Comparison of ENCODE assay signal across 22 cellular contexts in genomic region chr9:135339378-135339973, GRCh38.
DNase-seq lines count a peak whose midpoint lies in the region; ATAC-seq and TF ChIP-seq lines count a peak whose summit lies in the region.
"Had no signal": no experiment of that assay in that cellular context is flagged by ENCODE, and none has a peak within 500 bp of the region (broad histone marks: within the 10 kb centered on the region; RNA-seq: fewer than 3 reads in every experiment).

No MANE protein-coding gene starts in this region.

- H3K4me1 ChIP-seq in HUES48 (ENCODE audit: control insufficient read depth, insufficient read depth, low read length) (peaks cover 22% of the 10 kb centered on the region), iPS-15b (ENCODE audit: control insufficient read depth, insufficient read depth, low read length) (peaks cover 18% of the 10 kb centered on the region), suprapubic skin (no peaks in the 10 kb centered on the region), tibial nerve (peaks cover 0 to 30% (median 0%) of the 10 kb centered on the region in 4 donors)
- H3K4me1 ChIP-seq: prostate gland, uterus had no signal

- peak; percentile 11 for DNase-seq in activated naive CD8-positive, alpha-beta T cell treated with anti-CD3 and anti-CD28 coated beads, Interleukin-2, amount 10 ng/mL, durations not matched to agents 7 days and 5 days
- DNase-seq in activated naive CD8-positive, alpha-beta T cell treated with anti-CD3 and anti-CD28 coated beads for 36 hours, result no peak
- peak; percentile 49 to 60 for DNase-seq in suprapubic skin (ENCODE audit: low spot score in 2 of 2)
- no peak for DNase-seq in tibial nerve (ENCODE audit: low spot score in 2 of 2)
- DNase-seq in superior temporal gyrus (ENCODE audit: extremely low spot score), result no peak
- DNase-seq: activated CD4-positive, alpha-beta T cell treated with anti-CD3 and anti-CD28 coated beads, Interleukin-2, amount 50 U/mL, for 1 hour; CD4-positive, alpha-beta memory T cell; Kasumi-1; mesenchymal stem cell; NCI-H1092; NCI-H2081; stimulated activated CD4-positive, alpha-beta T cell treated with anti-CD3 and anti-CD28 coated beads, Interleukin-4, amount 100 ng/mL, for 24 hours; stomach; SW 1271 had no signal

- H3K4me3 Mint-ChIP-seq in activated naive CD8-positive, alpha-beta T cell treated with anti-CD3 and anti-CD28 coated beads, Interleukin-2, amount 10 ng/mL, durations not matched to agents 7 days and 5 days, result no peak overlapping the region
- H3K4me3 Mint-ChIP-seq in activated naive CD8-positive, alpha-beta T cell treated with anti-CD3 and anti-CD28 coated beads for 36 hours, result no peak overlapping the region
- H3K4me3 Mint-ChIP-seq: CD4-positive, alpha-beta memory T cell; nephron had no signal

- no peaks in the 10 kb centered on the region for H3K9me3 ChIP-seq in HUES48 (ENCODE audit: control insufficient read depth, insufficient read depth, low read length)
- no peaks in the 10 kb centered on the region for H3K9me3 ChIP-seq in iPS-15b (ENCODE audit: control insufficient read depth, insufficient read depth, low read length)
- H3K9me3 ChIP-seq in suprapubic skin, result no peaks in the 10 kb centered on the region
- no peaks in the 10 kb centered on the region for H3K9me3 ChIP-seq in tibial nerve
- H3K9me3 ChIP-seq: prostate gland, stomach, uterus had no signal

- WGBS in suprapubic skin, result 74% methylated on average over 9 of the region's 17 CpGs
- 67 to 68% methylated on average over 13 to 16 of the region's 17 CpGs for WGBS in tibial nerve, 2 donors

- H3K9ac ChIP-seq in HUES48 (ENCODE audit: low read depth, low read length) (peak overlapping the region; percentile 58), iPS-15b (ENCODE audit: low read depth, low read length) (peak overlapping the region; percentile 68)

- H3K36me3 Mint-ChIP-seq in activated naive CD8-positive, alpha-beta T cell treated with anti-CD3 and anti-CD28 coated beads, Interleukin-2, amount 10 ng/mL, durations not matched to agents 7 days and 5 days, result no peaks in the 10 kb centered on the region
- no peaks in the 10 kb centered on the region for H3K36me3 Mint-ChIP-seq in activated naive CD8-positive, alpha-beta T cell treated with anti-CD3 and anti-CD28 coated beads for 36 hours
- H3K36me3 Mint-ChIP-seq: activated naive CD4-positive, alpha-beta T cell treated with anti-CD3 and anti-CD28 coated beads, Interleukin-2, amount 50 U/mL, for 72 hours; CD4-positive, alpha-beta memory T cell had no signal

- TF ChIP-seq EP300 in suprapubic skin (IDR thresholded peaks at IDR 0.05), result no peak
- TF ChIP-seq EP300 in tibial nerve (IDR thresholded peaks at IDR 0.05), result no peak

- H3K4me3 ChIP-seq in HUES48 (ENCODE audit: low read depth, low read length), result no peak overlapping the region
- no peak overlapping the region for H3K4me3 ChIP-seq in iPS-15b (ENCODE audit: low read depth, low read length)
- no peak overlapping the region for H3K4me3 ChIP-seq in suprapubic skin
- H3K4me3 ChIP-seq in tibial nerve, result no peak overlapping the region
- H3K4me3 ChIP-seq: prostate gland, smooth muscle cell, stomach, uterus had no signal

- TF ChIP-seq POLR2A in suprapubic skin (IDR thresholded peaks at IDR 0.05) (no peak), tibial nerve (IDR thresholded peaks at IDR 0.05) (no peak)

- TF ChIP-seq CTCF in suprapubic skin (IDR thresholded peaks at IDR 0.05) (no peak), tibial nerve (IDR thresholded peaks at IDR 0.05) (no peak)

- peak overlapping the region; percentile 99 for H3K27ac ChIP-seq in HUES48 (ENCODE audit: low read depth, low read length)
- no peak overlapping the region for H3K27ac ChIP-seq in suprapubic skin
- H3K27ac ChIP-seq in tibial nerve, result no peak overlapping the region
- H3K27ac ChIP-seq: prostate gland, stomach, uterus had no signal

- no peaks in the 10 kb centered on the region for H3K27me3 ChIP-seq in HUES48 (ENCODE audit: control insufficient read depth, insufficient read depth, low read length)
- H3K27me3 ChIP-seq in iPS-15b (ENCODE audit: control insufficient read depth, insufficient read depth, low read length), result no peaks in the 10 kb centered on the region
- H3K27me3 ChIP-seq in suprapubic skin, result peaks cover 68% of the 10 kb centered on the region
- H3K27me3 ChIP-seq in tibial nerve, result peaks cover 0 to 3% of the 10 kb centered on the region in 2 donors
- H3K27me3 ChIP-seq: uterus had no signal

- no peak overlapping the region for H3K27ac Mint-ChIP-seq in activated naive CD8-positive, alpha-beta T cell treated with anti-CD3 and anti-CD28 coated beads, Interleukin-2, amount 10 ng/mL, durations not matched to agents 7 days and 5 days
- H3K27ac Mint-ChIP-seq in activated naive CD8-positive, alpha-beta T cell treated with anti-CD3 and anti-CD28 coated beads for 36 hours, result no peak overlapping the region
- H3K27ac Mint-ChIP-seq: activated naive CD4-positive, alpha-beta T cell treated with anti-CD3 and anti-CD28 coated beads, Interleukin-2, amount 50 U/mL, for 72 hours; nephron had no signal

- H3K9me3 Mint-ChIP-seq in activated naive CD8-positive, alpha-beta T cell treated with anti-CD3 and anti-CD28 coated beads, Interleukin-2, amount 10 ng/mL, durations not matched to agents 7 days and 5 days, result no peaks in the 10 kb centered on the region
- H3K9me3 Mint-ChIP-seq in activated naive CD8-positive, alpha-beta T cell treated with anti-CD3 and anti-CD28 coated beads for 36 hours, result no peaks in the 10 kb centered on the region
- H3K9me3 Mint-ChIP-seq: activated naive CD4-positive, alpha-beta T cell treated with anti-CD3 and anti-CD28 coated beads, Interleukin-2, amount 50 U/mL, for 72 hours; CD4-positive, alpha-beta memory T cell; nephron had no signal

- H3K36me3 ChIP-seq in HUES48 (ENCODE audit: control insufficient read depth, insufficient read depth, low read length) (no peaks in the 10 kb centered on the region), iPS-15b (ENCODE audit: control insufficient read depth, insufficient read depth, low read length) (no peaks in the 10 kb centered on the region), suprapubic skin (no peaks in the 10 kb centered on the region), tibial nerve (no peaks in the 10 kb centered on the region)
- H3K36me3 ChIP-seq: prostate gland, stomach, uterus had no signal

- H3K4me1 Mint-ChIP-seq in activated naive CD8-positive, alpha-beta T cell treated with anti-CD3 and anti-CD28 coated beads, Interleukin-2, amount 10 ng/mL, durations not matched to agents 7 days and 5 days, result no peaks in the 10 kb centered on the region
- no peaks in the 10 kb centered on the region for H3K4me1 Mint-ChIP-seq in activated naive CD8-positive, alpha-beta T cell treated with anti-CD3 and anti-CD28 coated beads for 36 hours
- H3K4me1 Mint-ChIP-seq: CD4-positive, alpha-beta memory T cell had no signal

- ATAC-seq in activated naive CD8-positive, alpha-beta T cell treated with anti-CD3 and anti-CD28 coated beads, Interleukin-2, amount 10 ng/mL, durations not matched to agents 7 days and 5 days (ENCODE audit: low read depth), result no peak
- no peak for ATAC-seq in esophagus mucosa
- ATAC-seq: activated naive CD4-positive, alpha-beta T cell treated with anti-CD3 and anti-CD28 coated beads, Interleukin-2, amount 50 U/mL, for 72 hours had no signal

- H3K27me3 Mint-ChIP-seq in activated naive CD8-positive, alpha-beta T cell treated with anti-CD3 and anti-CD28 coated beads, Interleukin-2, amount 10 ng/mL, durations not matched to agents 7 days and 5 days, result peaks cover 9% of the 10 kb centered on the region
- peaks cover 4% of the 10 kb centered on the region for H3K27me3 Mint-ChIP-seq in activated naive CD8-positive, alpha-beta T cell treated with anti-CD3 and anti-CD28 coated beads for 36 hours

- POLR2A ChIA-PET in activated naive CD8-positive, alpha-beta T cell treated with anti-CD3 and anti-CD28 coated beads, Interleukin-2, amount 10 ng/mL, durations not matched to agents 7 days and 5 days (lab: Charles Lee), result no interaction called here

Comparison
In these comparisons a context has a peak if more than half of its experiments do, and no peak if none do; other contexts are left out.
1. DNase-seq: peak in activated naive CD8-positive, alpha-beta T cell treated with anti-CD3 and anti-CD28 coated beads, Interleukin-2, amount 10 ng/mL, durations not matched to agents 7 days and 5 days (single experiment) and suprapubic skin (2 of 2); none in activated naive CD8-positive, alpha-beta T cell treated with anti-CD3 and anti-CD28 coated beads for 36 hours (single experiment), tibial nerve (0 of 2) and superior temporal gyrus (single experiment).